19 cellular contexts compared by ENCODE assay signal in the genomic region with DNA sequence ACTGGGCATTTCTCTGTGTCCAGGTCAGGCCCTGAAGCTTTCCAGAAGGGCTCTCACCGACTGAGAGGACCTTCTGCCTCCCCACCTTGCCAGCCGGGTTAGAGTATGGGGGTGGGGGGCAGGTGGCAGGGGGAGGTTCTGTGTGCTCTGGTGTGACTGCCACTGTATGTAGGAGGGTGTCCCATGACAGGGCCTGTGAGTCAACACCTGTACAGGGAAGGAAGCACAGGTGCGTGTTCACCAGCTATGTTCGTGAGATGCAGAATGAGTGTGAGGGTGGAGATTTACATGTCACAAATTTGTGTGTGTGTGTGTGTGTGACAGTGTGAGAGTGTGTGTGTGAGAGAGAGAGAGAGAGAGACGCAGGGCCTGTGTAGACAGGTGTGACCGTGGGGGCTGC. TPM values are rescaled to one million over a fixed set of nuclear protein-coding genes. Genes with fewer than 3 reads are reported as not detected.
DNase-seq lines count a peak whose midpoint lies in the region; ATAC-seq and TF ChIP-seq lines count a peak whose summit lies in the region.
"Had no signal": no experiment of that assay in that cellular context is flagged by ENCODE, and none has a peak within 500 bp of the region (broad histone marks: within the 10 kb centered on the region; RNA-seq: fewer than 3 reads in every experiment).

No MANE protein-coding gene starts in this region.

- ATAC-seq in gastroesophageal sphincter: no peak
- no peak for ATAC-seq in gastrocnemius medialis
- ATAC-seq in left lobe of liver: no peak
- ATAC-seq in omental fat pad (ENCODE audit: low FRiP score): no peak

- intact Hi-C loops in OCI-LY7 (cut with micrococcal nuclease; ENCODE audit: unreplicated experiment) (no loop called here), gastrocnemius medialis (cut with DNase I; ENCODE audit: low total_unique reads) (no loop called here)

- CTCF ChIA-PET in OCI-LY7 (lab: Charles Lee; ENCODE audit: unreplicated experiment): no interaction called here

- no peaks in the 10 kb centered on the region for H3K9me3 ChIP-seq in BLaER1 treated with 17β-estradiol and CSF1 and Interleukin-3, amounts not matched to agents 10 nM and 100 nM (replicated peaks in 1 of 11)
- H3K9me3 ChIP-seq in OCI-LY7 (ENCODE audit: low read length): no peaks in the 10 kb centered on the region
- H3K9me3 ChIP-seq in gastroesophageal sphincter: no peaks in the 10 kb centered on the region
- H3K9me3 ChIP-seq in gastrocnemius medialis: no peaks in the 10 kb centered on the region

- H3K4me3 ChIP-seq in BLaER1 treated with 17β-estradiol and CSF1 and Interleukin-3, amounts not matched to agents 10 nM and 100 nM: peak overlapping the region in 8 of 10 experiments; percentile 5 to 99 (median 91); a peak in 11 of 20 replicates
- H3K4me3 ChIP-seq in OCI-LY7 (ENCODE audit: low read depth, low read length, poor library complexity, severe bottlenecking) (no peak overlapping the region), gastroesophageal sphincter (no peak overlapping the region), gastrocnemius medialis (no peak overlapping the region)

- TF ChIP-seq EP300 in gastroesophageal sphincter (IDR thresholded peaks at IDR 0.05): no peak

- DNase-seq in OCI-LY7 (ENCODE audit: low spot score) (no peak), gastrocnemius medialis (no peak), NCI-H2081 (lab: John Stamatoyannopoulos, UW) (no peak), left lobe of liver (ENCODE audit: low spot score) (no peak), GM10266 (ENCODE audit: extremely low spot score) (no peak), omental fat pad (ENCODE audit: low spot score) (no peak)
- DNase-seq: activated CD4-positive, alpha-beta T cell treated with anti-CD3 and anti-CD28 coated beads for 4 hours; activated naive CD4-positive, alpha-beta T cell treated with Interleukin-2 at 50 U/mL for 16 hours; cortex of kidney; immature natural killer cell; mammary epithelial cell; NCI-H2107; NCI-H526 treated with DMSO at 0.1 percent for 48 hours; nephron progenitor cell; T1000 had no signal

- no peaks in the 10 kb centered on the region for H3K27me3 ChIP-seq in BLaER1 treated with 17β-estradiol and CSF1 and Interleukin-3, amounts not matched to agents 10 nM and 100 nM
- H3K27me3 ChIP-seq in gastroesophageal sphincter (no peaks in the 10 kb centered on the region), gastrocnemius medialis (no peaks in the 10 kb centered on the region)

- POLR2A ChIA-PET in OCI-LY7 (lab: Charles Lee): interaction anchor here (0.8 kb wide), 1 partner anchor 14 kb away, joined by 3 read pairs; no protein-coding TSS in a partner anchor

- BruUV-seq in OCI-LY7 (replicated peaks; lab: Mats Ljungman, UMichigan): no TSS peak

- no peaks in the 10 kb centered on the region; the same call in 1 of the 2 replicates for H3K79me2 ChIP-seq in OCI-LY7 (ENCODE audit: insufficient read depth, low read depth, low read length)

- 40 to 42% methylated on average over 4 of the region's 6 CpGs for WGBS in gastroesophageal sphincter (ENCODE audit: low coverage in 1 of 2), 2 donors

- H3K4me1 ChIP-seq in BLaER1 treated with 17β-estradiol and CSF1 and Interleukin-3, amounts not matched to agents 10 nM and 100 nM: peaks cover 94 to 100% (median 100%) of the 10 kb centered on the region in 10 experiments
- H3K4me1 ChIP-seq in OCI-LY7 (ENCODE audit: insufficient read depth, low read length, poor library complexity, severe bottlenecking): peaks cover 59% of the 10 kb centered on the region
- H3K4me1 ChIP-seq in gastroesophageal sphincter: peaks cover 15 to 100% (median 89%) of the 10 kb centered on the region in 3 donors
- peaks cover 96 to 100% of the 10 kb centered on the region in 2 donors for H3K4me1 ChIP-seq in gastrocnemius medialis

- in situ Hi-C loops in gastrocnemius medialis (cut with MboI; ENCODE audit: low sequenced_read_pairs in 4 of 4): no loop called here

- H2AFZ ChIP-seq in OCI-LY7 (ENCODE audit: low read length): no peak overlapping the region

- TF ChIP-seq CTCF in OCI-LY7 (conservative IDR thresholded peaks at IDR 0.05; ENCODE audit: low read length) (no peak), gastroesophageal sphincter (IDR thresholded peaks at IDR 0.05) (no peak), gastrocnemius medialis (IDR thresholded peaks at IDR 0.05 in 4 of 5, conservative IDR thresholded peaks at IDR 0.05 in 1 of 5) (no peak), GM10266 (IDR thresholded peaks at IDR 0.05; ENCODE audit: control insufficient read depth, insufficient read depth, low read depth, missing control alignments) (no peak), omental fat pad (IDR thresholded peaks at IDR 0.05) (no peak)

- H3K36me3 ChIP-seq in BLaER1 treated with 17β-estradiol and CSF1 and Interleukin-3, amounts not matched to agents 10 nM and 100 nM: peaks cover 0 to 29% (median 9%) of the 10 kb centered on the region in 11 experiments; a peak in 8 of 22 replicates
- H3K36me3 ChIP-seq in OCI-LY7 (ENCODE audit: insufficient read depth, low read length) (no peaks in the 10 kb centered on the region), gastroesophageal sphincter (no peaks in the 10 kb centered on the region), gastrocnemius medialis (no peaks in the 10 kb centered on the region)

- no peaks in the 10 kb centered on the region for H3K9me2 ChIP-seq in OCI-LY7 (ENCODE audit: insufficient read depth, low read length)

- TF ChIP-seq POLR2A in gastroesophageal sphincter (IDR thresholded peaks at IDR 0.05) (no peak), gastrocnemius medialis (IDR thresholded peaks at IDR 0.05) (no peak)

- peaks cover 96 to 100% (median 100%) of the 10 kb centered on the region in 11 experiments for H4K20me1 ChIP-seq in BLaER1 treated with 17β-estradiol and CSF1 and Interleukin-3, amounts not matched to agents 10 nM and 100 nM
- 0 out of 2 replicates have a peak, but pooled peaks cover 11% of the 10 kb centered on the region for H4K20me1 ChIP-seq in OCI-LY7 (ENCODE audit: insufficient read depth, low read length)

- peak overlapping the region; percentile 56 to 95 (median 92); a peak in 20 of 22 replicates for H3K9ac ChIP-seq in BLaER1 treated with 17β-estradiol and CSF1 and Interleukin-3, amounts not matched to agents 10 nM and 100 nM

- peak overlapping the region in 6 of 11 experiments; percentile 82 to 91 (median 87); a peak in 9 of 22 replicates for H3K27ac ChIP-seq in BLaER1 treated with 17β-estradiol and CSF1 and Interleukin-3, amounts not matched to agents 10 nM and 100 nM
- H3K27ac ChIP-seq in OCI-LY7 (ENCODE audit: low read depth, low read length, poor library complexity, severe bottlenecking): no peak overlapping the region
- H3K27ac ChIP-seq in gastroesophageal sphincter: peak overlapping the region in 3 of 4 donors; percentile 89 to 95 (median 94)
- peak overlapping the region; percentile 97 to 100 (median 100) for H3K27ac ChIP-seq in gastrocnemius medialis

- H3K4me2 ChIP-seq in BLaER1 treated with 17β-estradiol and CSF1 and Interleukin-3, amounts not matched to agents 10 nM and 100 nM: peak overlapping the region; percentile 87 to 100 (median 97)
- peak overlapping the region; percentile 82 for H3K4me2 ChIP-seq in OCI-LY7 (ENCODE audit: low read length)

RNA-seq across cellular contexts. Expression of a gene that starts 6.9 kb away (rescaled TPM):
- 5.5 and 6.5 TPM in 2 replicates for total RNA-seq in OCI-LY7 (2014; rRNA removed; shearing (Covaris generic))
- total RNA-seq in OCI-LY7 (2022) (8.4 and 13.8 TPM in 2 replicates), gastroesophageal sphincter (10 to 100 TPM; 18.2 to 50.3 (median 27.7) TPM), gastrocnemius medialis (10 to 100 TPM; 22.2 to 57.9 (median 35.2) TPM), left lobe of liver (20.0 TPM), omental fat pad (10 to 100 TPM in 1 of 4 donors, 1 to 10 TPM in 3; 7.5 to 12.9 (median 8.2) TPM)

RNA-seq across cellular contexts. Expression of a gene that starts 37.9 kb away (rescaled TPM):
- 2.2 and 4.1 TPM in 2 replicates for total RNA-seq in OCI-LY7 (2014; rRNA removed; shearing (Covaris generic))
- total RNA-seq in OCI-LY7 (2022) (0.98 and 1.2 TPM in 2 replicates), gastroesophageal sphincter (10 to 100 TPM in 3 of 4 donors, 1 to 10 TPM in 1; 9.2 to 17.8 (median 10.1) TPM), gastrocnemius medialis (1 to 10 TPM; 1.3 to 5.8 (median 4.7) TPM), left lobe of liver (3.0 TPM), omental fat pad (100 to 1,000 TPM in 2 of 4 donors, 10 to 100 TPM in 2; 18.8 to 131 (median 77.6) TPM)
- total RNA-seq: endothelial cell of umbilical vein, G401 had no signal

Comparison
In these comparisons a context has a peak if more than half of its experiments do, and no peak if none do; other contexts are left out.
1. H3K4me3 ChIP-seq: peak in BLaER1 treated with 17β-estradiol and CSF1 and Interleukin-3, amounts not matched to agents 10 nM and 100 nM (8 of 10); none in OCI-LY7 (single experiment), gastroesophageal sphincter (0 of 2) and gastrocnemius medialis (0 of 4).